1 cellular context compared by ENCODE assay signal in genomic region chr3:149542375-149543312, GRCh38.
TF ChIP-seq lines count a peak whose summit lies in the region.

No MANE protein-coding gene starts in this region.

TF ChIP-seq in WTC11, 78 proteins besides CTCF, POLR2A, EP300 and RAD21 (continued from another document):
- TF ChIP-seq ZNF396 (CRISPR knock-in tag; IDR thresholded peaks at IDR 0.05; ENCODE audit: borderline replicate concordance) (no peak), ZNF423 (CRISPR knock-in tag; IDR thresholded peaks at IDR 0.05) (no peak), E2F1 (CRISPR knock-in tag; IDR thresholded peaks at IDR 0.05) (no peak), PRRX2 (CRISPR knock-in tag; IDR thresholded peaks at IDR 0.05) (no peak), NR2C2 (CRISPR knock-in tag; IDR thresholded peaks at IDR 0.05) (no peak), STAT6 (CRISPR knock-in tag; conservative IDR thresholded peaks at IDR 0.05; ENCODE audit: low read depth) (no peak)
